Comparison of ENCODE assay signal across 1 cellular context in the genomic region with DNA sequence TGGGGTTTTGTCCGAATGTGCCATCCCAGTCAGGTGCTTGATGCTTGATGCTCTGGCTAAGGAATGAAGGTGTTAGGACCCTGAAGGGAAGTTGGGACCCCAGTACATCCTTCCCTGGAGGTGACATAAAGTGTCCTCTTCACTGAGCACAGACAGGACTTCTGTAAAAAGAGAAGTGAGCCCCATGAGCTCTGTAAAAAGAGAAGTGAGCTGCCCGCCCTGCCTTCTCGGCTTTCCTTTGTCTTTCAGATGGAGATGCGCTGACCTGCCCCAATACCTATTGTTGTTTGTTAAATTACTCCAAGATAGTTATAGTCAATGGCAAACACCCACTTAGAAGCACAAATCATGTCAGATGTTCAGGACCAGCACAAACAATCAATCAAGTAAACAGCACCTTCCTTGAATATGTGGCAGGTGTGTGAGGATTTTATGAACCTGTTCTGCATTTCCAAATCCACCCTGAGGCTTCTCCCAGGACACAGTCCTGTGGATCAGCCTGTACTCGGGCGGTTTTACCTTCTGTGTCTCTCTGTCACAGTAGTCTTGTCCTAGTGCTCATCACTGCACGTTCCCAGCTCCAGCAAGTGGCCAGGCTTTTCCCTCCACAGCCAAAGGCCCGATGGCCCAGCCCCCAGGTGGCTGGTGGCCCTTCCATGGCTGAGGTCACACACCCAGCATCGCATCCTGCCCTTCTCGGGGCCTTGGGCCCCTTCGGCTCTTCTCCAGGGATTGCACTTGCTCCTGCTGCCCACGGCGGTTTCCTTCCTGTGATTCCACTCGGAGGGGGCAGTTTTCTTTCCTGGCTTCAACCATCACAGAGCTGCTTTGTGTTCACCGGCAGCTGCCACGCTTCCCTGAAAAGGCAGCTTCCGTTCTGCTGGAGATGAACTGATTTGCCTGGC.
TF ChIP-seq lines count a peak whose summit lies in the region.

No MANE protein-coding gene starts in this region.

TF ChIP-seq in GM23338, 12 proteins besides CTCF, POLR2A, EP300 and RAD21 (continued from another document):
- TF ChIP-seq, protein P1, sequence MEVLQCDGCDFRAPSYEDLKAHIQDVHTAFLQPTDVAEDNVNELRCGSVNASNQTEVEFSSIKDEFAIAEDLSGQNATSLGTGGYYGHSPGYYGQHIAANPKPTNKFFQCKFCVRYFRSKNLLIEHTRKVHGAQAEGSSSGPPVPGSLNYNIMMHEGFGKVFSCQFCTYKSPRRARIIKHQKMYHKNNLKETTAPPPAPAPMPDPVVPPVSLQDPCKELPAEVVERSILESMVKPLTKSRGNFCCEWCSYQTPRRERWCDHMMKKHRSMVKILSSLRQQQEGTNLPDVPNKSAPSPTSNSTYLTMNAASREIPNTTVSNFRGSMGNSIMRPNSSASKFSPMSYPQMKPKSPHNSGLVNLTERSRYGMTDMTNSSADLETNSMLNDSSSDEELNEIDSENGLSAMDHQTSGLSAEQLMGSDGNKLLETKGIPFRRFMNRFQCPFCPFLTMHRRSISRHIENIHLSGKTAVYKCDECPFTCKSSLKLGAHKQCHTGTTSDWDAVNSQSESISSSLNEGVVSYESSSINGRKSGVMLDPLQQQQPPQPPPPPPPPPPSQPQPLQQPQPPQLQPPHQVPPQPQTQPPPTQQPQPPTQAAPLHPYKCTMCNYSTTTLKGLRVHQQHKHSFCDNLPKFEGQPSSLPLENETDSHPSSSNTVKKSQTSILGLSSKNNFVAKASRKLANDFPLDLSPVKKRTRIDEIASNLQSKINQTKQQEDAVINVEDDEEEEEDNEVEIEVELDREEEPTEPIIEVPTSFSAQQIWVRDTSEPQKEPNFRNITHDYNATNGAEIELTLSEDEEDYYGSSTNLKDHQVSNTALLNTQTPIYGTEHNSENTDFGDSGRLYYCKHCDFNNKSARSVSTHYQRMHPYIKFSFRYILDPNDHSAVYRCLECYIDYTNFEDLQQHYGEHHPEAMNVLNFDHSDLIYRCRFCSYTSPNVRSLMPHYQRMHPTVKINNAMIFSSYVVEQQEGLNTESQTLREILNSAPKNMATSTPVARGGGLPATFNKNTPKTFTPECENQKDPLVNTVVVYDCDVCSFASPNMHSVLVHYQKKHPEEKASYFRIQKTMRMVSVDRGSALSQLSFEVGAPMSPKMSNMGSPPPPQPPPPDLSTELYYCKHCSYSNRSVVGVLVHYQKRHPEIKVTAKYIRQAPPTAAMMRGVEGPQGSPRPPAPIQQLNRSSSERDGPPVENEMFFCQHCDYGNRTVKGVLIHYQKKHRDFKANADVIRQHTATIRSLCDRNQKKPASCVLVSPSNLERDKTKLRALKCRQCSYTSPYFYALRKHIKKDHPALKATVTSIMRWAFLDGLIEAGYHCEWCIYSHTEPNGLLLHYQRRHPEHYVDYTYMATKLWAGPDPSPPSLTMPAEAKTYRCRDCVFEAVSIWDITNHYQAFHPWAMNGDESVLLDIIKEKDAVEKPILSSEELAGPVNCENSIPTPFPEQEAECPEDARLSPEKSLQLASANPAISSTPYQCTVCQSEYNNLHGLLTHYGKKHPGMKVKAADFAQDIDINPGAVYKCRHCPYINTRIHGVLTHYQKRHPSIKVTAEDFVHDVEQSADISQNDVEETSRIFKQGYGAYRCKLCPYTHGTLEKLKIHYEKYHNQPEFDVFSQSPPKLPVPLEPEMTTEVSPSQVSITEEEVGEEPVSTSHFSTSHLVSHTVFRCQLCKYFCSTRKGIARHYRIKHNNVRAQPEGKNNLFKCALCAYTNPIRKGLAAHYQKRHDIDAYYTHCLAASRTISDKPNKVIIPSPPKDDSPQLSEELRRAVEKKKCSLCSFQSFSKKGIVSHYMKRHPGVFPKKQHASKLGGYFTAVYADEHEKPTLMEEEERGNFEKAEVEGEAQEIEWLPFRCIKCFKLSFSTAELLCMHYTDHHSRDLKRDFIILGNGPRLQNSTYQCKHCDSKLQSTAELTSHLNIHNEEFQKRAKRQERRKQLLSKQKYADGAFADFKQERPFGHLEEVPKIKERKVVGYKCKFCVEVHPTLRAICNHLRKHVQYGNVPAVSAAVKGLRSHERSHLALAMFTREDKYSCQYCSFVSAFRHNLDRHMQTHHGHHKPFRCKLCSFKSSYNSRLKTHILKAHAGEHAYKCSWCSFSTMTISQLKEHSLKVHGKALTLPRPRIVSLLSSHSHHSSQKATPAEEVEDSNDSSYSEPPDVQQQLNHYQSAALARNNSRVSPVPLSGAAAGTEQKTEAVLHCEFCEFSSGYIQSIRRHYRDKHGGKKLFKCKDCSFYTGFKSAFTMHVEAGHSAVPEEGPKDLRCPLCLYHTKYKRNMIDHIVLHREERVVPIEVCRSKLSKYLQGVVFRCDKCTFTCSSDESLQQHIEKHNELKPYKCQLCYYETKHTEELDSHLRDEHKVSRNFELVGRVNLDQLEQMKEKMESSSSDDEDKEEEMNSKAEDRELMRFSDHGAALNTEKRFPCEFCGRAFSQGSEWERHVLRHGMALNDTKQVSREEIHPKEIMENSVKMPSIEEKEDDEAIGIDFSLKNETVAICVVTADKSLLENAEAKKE (CRISPR knock-in tag; IDR thresholded peaks at IDR 0.05), result no peak
- no peak for TF ChIP-seq NANOG (IDR thresholded peaks at IDR 0.05; ENCODE audit: borderline replicate concordance)
- TF ChIP-seq STAT1 (IDR thresholded peaks at IDR 0.05; ENCODE audit: unreplicated experiment), result no peak
- no peak for TF ChIP-seq JUNB (IDR thresholded peaks at IDR 0.05; ENCODE audit: unreplicated experiment)
- TF ChIP-seq ZNF114 (CRISPR knock-in tag; IDR thresholded peaks at IDR 0.05), result no peak
